11 cellular contexts compared by ENCODE assay signal in genomic region chr6:114007451-114007953, GRCh38. TPM values are rescaled to one million over a fixed set of nuclear protein-coding genes. Genes with fewer than 3 reads are reported as not detected.
DNase-seq lines count a peak whose midpoint lies in the region; ATAC-seq lines count a peak whose summit lies in the region.
"Had no signal": no experiment of that assay in that cellular context is flagged by ENCODE, and none has a peak within 500 bp of the region (broad histone marks: within the 10 kb centered on the region; RNA-seq: fewer than 3 reads in every experiment).

No MANE protein-coding gene starts in this region.

- ATAC-seq in CD4-positive, CD25-positive, alpha-beta regulatory T cell (ENCODE audit: low read depth in 2 of 2) = peak; percentile 60 to 67
- ATAC-seq in GM19351 (IDR thresholded peaks at IDR 0.05; ENCODE audit: unreplicated experiment) (peak; percentile 100), GM18511 (IDR thresholded peaks at IDR 0.05; ENCODE audit: unreplicated experiment) (no peak)
- ATAC-seq in activated naive CD4-positive, alpha-beta T cell treated with anti-CD3 and anti-CD28 coated beads, Interleukin-2, amount 50 U/mL, for 72 hours = peak; percentile 54 to 88

- H3K36me3 Mint-ChIP-seq in CD4-positive, CD25-positive, alpha-beta regulatory T cell = no peaks in the 10 kb centered on the region
- no peaks in the 10 kb centered on the region for H3K36me3 Mint-ChIP-seq in activated naive CD4-positive, alpha-beta T cell treated with anti-CD3 and anti-CD28 coated beads, Interleukin-2, amount 50 U/mL, for 72 hours
- H3K36me3 Mint-ChIP-seq: CD8-positive, alpha-beta memory T cell had no signal

- H3K27ac Mint-ChIP-seq in CD4-positive, CD25-positive, alpha-beta regulatory T cell = peak overlapping the region in 1 of 3 donors; percentile 47
- no peak overlapping the region for H3K27ac Mint-ChIP-seq in activated naive CD4-positive, alpha-beta T cell treated with anti-CD3 and anti-CD28 coated beads, Interleukin-2, amount 50 U/mL, for 72 hours
- H3K27ac Mint-ChIP-seq: nephron progenitor cell had no signal

- H3K4me1 ChIP-seq in CD4-positive, CD25-positive, alpha-beta regulatory T cell (ENCODE audit: control insufficient read depth, insufficient read depth, low read length, poor library complexity, severe bottlenecking) = no peaks in the 10 kb centered on the region

- no peak overlapping the region for H3K27ac ChIP-seq in CD4-positive, CD25-positive, alpha-beta regulatory T cell (ENCODE audit: insufficient read depth, low read length, poor library complexity, severe bottlenecking)

- H3K9me3 ChIP-seq in CD4-positive, CD25-positive, alpha-beta regulatory T cell (ENCODE audit: control insufficient read depth in 2 of 2, low read length in 2 of 2) = no peaks in the 10 kb centered on the region

- H3K4me3 ChIP-seq in CD4-positive, CD25-positive, alpha-beta regulatory T cell (ENCODE audit: low read depth, low read length) = no peak overlapping the region
- no peak overlapping the region for H3K4me3 ChIP-seq in Jurkat, Clone E6-1 (ENCODE audit: low read length)

- no peaks in the 10 kb centered on the region for H3K36me3 ChIP-seq in CD4-positive, CD25-positive, alpha-beta regulatory T cell (ENCODE audit: control insufficient read depth, insufficient read depth, low read length)

- peaks cover 27% of the 10 kb centered on the region for H3K27me3 Mint-ChIP-seq in CD4-positive, CD25-positive, alpha-beta regulatory T cell

- no peak overlapping the region for H3K4me3 Mint-ChIP-seq in CD4-positive, CD25-positive, alpha-beta regulatory T cell
- H3K4me3 Mint-ChIP-seq: CD8-positive, alpha-beta memory T cell; nephron progenitor cell had no signal

- DNase-seq in CD4-positive, CD25-positive, alpha-beta regulatory T cell = peak in 2 of 3 donors; percentile 6 to 73
- DNase-seq in Jurkat, Clone E6-1 (ENCODE audit: low read depth, low spot score) = peak; percentile 33
- no peak for DNase-seq in activated naive CD4-positive, alpha-beta T cell treated with anti-CD3 and anti-CD28 coated beads, Interleukin-2, amount 50 U/mL, for 72 hours (ENCODE audit: low spot score in 2 of 2)
- DNase-seq in AG08395 (ENCODE audit: low spot score) (no peak), mucosa of gallbladder (ENCODE audit: low spot score) (no peak), cerebellar cortex (ENCODE audit: low spot score) (no peak)
- DNase-seq: glutamatergic neuron, nephron progenitor cell had no signal

- H3K4me1 Mint-ChIP-seq in CD4-positive, CD25-positive, alpha-beta regulatory T cell = peaks cover 0 to 16% (median 11%) of the 10 kb centered on the region in 4 donors

- peaks cover 9% of the 10 kb centered on the region for H3K27me3 ChIP-seq in CD4-positive, CD25-positive, alpha-beta regulatory T cell (ENCODE audit: control insufficient read depth, insufficient read depth, low read length)

- peaks cover 0 to 3% (median 0%) of the 10 kb centered on the region in 7 donors for H3K9me3 Mint-ChIP-seq in CD4-positive, CD25-positive, alpha-beta regulatory T cell
- H3K9me3 Mint-ChIP-seq in activated naive CD4-positive, alpha-beta T cell treated with anti-CD3 and anti-CD28 coated beads, Interleukin-2, amount 50 U/mL, for 72 hours = peaks cover 0 to 3% of the 10 kb centered on the region in 2 donors

RNA-seq across cellular contexts. Expression of gene HDAC2, which starts 36.6 kb away (rescaled TPM):
- total RNA-seq in CD4-positive, CD25-positive, alpha-beta regulatory T cell = 46.5 TPM
- polyA plus RNA-seq in CD4-positive, CD25-positive, alpha-beta regulatory T cell = 10 to 100 TPM; 68.7 to 80.9 (median 74.6) TPM
- 80.2 TPM for polyA plus RNA-seq in Jurkat, Clone E6-1 (2012; ENCODE audit: insufficient read depth, insufficient read length)
- 10 to 100 TPM; 84.6 to 89.7 TPM for total RNA-seq in activated naive CD4-positive, alpha-beta T cell treated with anti-CD3 and anti-CD28 coated beads, Interleukin-2, amount 50 U/mL, for 72 hours
- 64.5 TPM for total RNA-seq in mucosa of gallbladder

Comparison
In these comparisons a context has a peak if more than half of its experiments do, and no peak if none do; other contexts are left out.
1. DNase-seq: peak in CD4-positive, CD25-positive, alpha-beta regulatory T cell (2 of 3) and Jurkat, Clone E6-1 (single experiment); none in activated naive CD4-positive, alpha-beta T cell treated with anti-CD3 and anti-CD28 coated beads, Interleukin-2, amount 50 U/mL, for 72 hours (0 of 2), AG08395 (single experiment), mucosa of gallbladder (single experiment) and cerebellar cortex (single experiment).